In the genomic region with DNA sequence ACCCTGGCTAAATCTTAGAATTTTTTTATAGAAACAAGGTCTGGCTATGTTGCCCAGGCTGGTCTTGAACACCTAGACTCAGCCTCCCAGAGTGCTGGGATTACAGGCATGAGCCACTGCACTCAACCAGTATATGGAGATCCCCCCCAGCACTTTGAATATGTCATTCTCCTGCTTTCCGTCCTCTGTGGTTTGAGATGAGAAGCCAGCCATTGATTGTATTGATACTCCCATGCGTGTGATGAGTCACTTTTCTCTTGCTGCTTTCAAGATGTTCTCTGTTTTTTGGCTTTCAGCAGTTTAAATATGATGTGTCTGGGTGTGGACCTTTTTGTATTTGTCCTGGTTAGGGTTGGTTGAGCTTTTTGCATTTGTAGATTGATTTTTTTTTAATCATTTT, we compare ENCODE assay signal across 9 cellular contexts.
DNase-seq lines count a peak whose midpoint lies in the region; ATAC-seq, FAIRE-seq and TF ChIP-seq lines count a peak whose summit lies in the region.
"Had no signal": no experiment of that assay in that cellular context is flagged by ENCODE, and none has a peak within 500 bp of the region (broad histone marks: within the 10 kb centered on the region; RNA-seq: fewer than 3 reads in every experiment).

No MANE protein-coding gene starts in this region.

- no peaks in the 10 kb centered on the region for H3K9me3 Mint-ChIP-seq in activated CD4-positive, alpha-beta T cell treated with anti-CD3 and anti-CD28 coated beads, Interleukin-2, amount 10 ng/mL, durations not matched to agents 24 days and 14 days

- DNase-seq in activated CD4-positive, alpha-beta T cell treated with anti-CD3 and anti-CD28 coated beads, Interleukin-2, amount 10 ng/mL, durations not matched to agents 24 days and 14 days = peak; percentile 87
- no peak for DNase-seq in activated CD4-positive, alpha-beta T cell treated with anti-CD3 and anti-CD28 coated beads for 4 hours
- peak; percentile 27 to 45 for DNase-seq in activated T-cell treated with anti-CD3 and anti-CD28 coated beads, Interleukin-2, amount 50 U/mL, for 48 hours
- DNase-seq in stimulated activated CD4-positive, alpha-beta T cell treated with anti-CD3 and anti-CD28 coated beads, Interleukin-2, amount 100 ng/mL, for 48 hours = peak; percentile 2 to 23
- DNase-seq in adrenal gland = no peak
- DNase-seq in RCC 7860 (ENCODE audit: low spot score) = no peak
- no peak for DNase-seq in hepatic stellate cell (ENCODE audit: low spot score)

- H3K4me3 Mint-ChIP-seq in activated CD4-positive, alpha-beta T cell treated with anti-CD3 and anti-CD28 coated beads, Interleukin-2, amount 10 ng/mL, durations not matched to agents 24 days and 14 days = peak overlapping the region; percentile 4

- peaks cover 0 to 24% of the 10 kb centered on the region in 2 donors for H3K36me3 ChIP-seq in adrenal gland (replicated peaks in 1 of 2)

- peaks cover 18% of the 10 kb centered on the region for H3K4me1 Mint-ChIP-seq in activated CD4-positive, alpha-beta T cell treated with anti-CD3 and anti-CD28 coated beads, Interleukin-2, amount 10 ng/mL, durations not matched to agents 24 days and 14 days

- no peak overlapping the region for H3K27ac ChIP-seq in adrenal gland
- H3K27ac ChIP-seq: A549 had no signal

- peak; percentile 81 for ATAC-seq in HG02981 (IDR thresholded peaks at IDR 0.05; ENCODE audit: unreplicated experiment)
- ATAC-seq: A549 had no signal

- H3K27me3 Mint-ChIP-seq in activated CD4-positive, alpha-beta T cell treated with anti-CD3 and anti-CD28 coated beads, Interleukin-2, amount 10 ng/mL, durations not matched to agents 24 days and 14 days = no peaks in the 10 kb centered on the region

- 86 to 100% (median 92%) methylated on average over 2 of the region's 2 CpGs for WGBS in adrenal gland, 4 donors

- peak overlapping the region; percentile 43 for H3K27ac Mint-ChIP-seq in activated CD4-positive, alpha-beta T cell treated with anti-CD3 and anti-CD28 coated beads, Interleukin-2, amount 10 ng/mL, durations not matched to agents 24 days and 14 days

- TF ChIP-seq CTCF in adrenal gland (IDR thresholded peaks at IDR 0.05) = no peak

- H3K4me3 ChIP-seq in adrenal gland = no peak overlapping the region
- H3K4me3 ChIP-seq: A549 had no signal

- H3K4me1 ChIP-seq in adrenal gland (replicated peaks in 1 of 2) = no peaks in the 10 kb centered on the region
- H3K4me1 ChIP-seq: A549 had no signal

- no peak for FAIRE-seq in RCC 7860 (lab: Jason Lieb, UNC)
- FAIRE-seq: A549 had no signal

- H3K27me3 ChIP-seq in adrenal gland = no peaks in the 10 kb centered on the region

- TF ChIP-seq POLR2A in adrenal gland (IDR thresholded peaks at IDR 0.05) = no peak

- no peaks in the 10 kb centered on the region for H3K36me3 Mint-ChIP-seq in activated CD4-positive, alpha-beta T cell treated with anti-CD3 and anti-CD28 coated beads, Interleukin-2, amount 10 ng/mL, durations not matched to agents 24 days and 14 days (ENCODE audit: low read depth)

- H3K9me3 ChIP-seq in adrenal gland (replicated peaks in 1 of 3) = no peaks in the 10 kb centered on the region
- H3K9me3 ChIP-seq: A549 had no signal

- intact Hi-C loops in activated CD4-positive, alpha-beta T cell treated with anti-CD3 and anti-CD28 coated beads, Interleukin-2, amount 10 ng/mL, durations not matched to agents 24 days and 14 days (cut with micrococcal nuclease) = loop anchor here (1.0 to 2.0 kb wide), 5 partner anchors 15 to 951 kb away; no protein-coding TSS in a partner anchor
- intact Hi-C loops in adrenal gland (cut with DNase I) = no loop called here

Comparison
In these comparisons a context has a peak if more than half of its experiments do, and no peak if none do; other contexts are left out.
1. DNase-seq: peak in activated CD4-positive, alpha-beta T cell treated with anti-CD3 and anti-CD28 coated beads, Interleukin-2, amount 10 ng/mL, durations not matched to agents 24 days and 14 days (single experiment), activated T-cell treated with anti-CD3 and anti-CD28 coated beads, Interleukin-2, amount 50 U/mL, for 48 hours (2 of 2) and stimulated activated CD4-positive, alpha-beta T cell treated with anti-CD3 and anti-CD28 coated beads, Interleukin-2, amount 100 ng/mL, for 48 hours (2 of 2); none in activated CD4-positive, alpha-beta T cell treated with anti-CD3 and anti-CD28 coated beads for 4 hours (0 of 2), adrenal gland (0 of 7), RCC 7860 (single experiment) and hepatic stellate cell (single experiment).